Comparison of ENCODE assay signal across 11 cellular contexts in the genomic region with DNA sequence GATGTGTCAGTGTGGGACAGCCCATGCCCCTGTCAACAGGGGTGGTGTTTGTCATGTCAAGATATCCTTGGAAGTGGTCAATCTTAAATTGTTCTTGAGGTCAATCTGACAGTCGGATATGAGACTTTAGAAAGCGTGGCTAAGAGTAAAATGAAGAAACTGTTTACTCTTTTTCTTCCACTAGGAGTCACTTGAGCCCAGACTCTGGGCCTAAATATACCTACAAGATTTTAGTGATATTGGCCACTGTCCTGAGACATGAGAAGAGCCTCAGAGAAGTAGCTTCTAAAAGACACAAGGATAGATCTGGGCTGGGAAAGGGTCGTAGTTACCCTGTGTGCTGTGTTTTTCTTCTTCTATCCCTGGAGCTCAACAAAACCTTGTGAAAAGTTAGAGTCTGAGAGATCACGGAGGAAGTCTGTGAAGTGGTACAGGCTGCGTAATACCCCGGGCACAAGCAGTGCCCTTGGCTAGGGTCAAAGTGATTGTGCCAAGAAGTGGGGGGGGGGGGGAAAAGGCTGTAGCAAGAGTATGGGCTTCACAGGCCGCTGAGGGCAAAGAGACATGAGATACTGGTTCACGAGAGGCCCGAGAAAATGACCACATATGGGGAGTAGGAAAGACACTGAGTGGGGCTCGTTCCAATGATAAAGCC.
DNase-seq lines count a peak whose midpoint lies in the region; ATAC-seq, FAIRE-seq and TF ChIP-seq lines count a peak whose summit lies in the region.
"Had no signal": no experiment of that assay in that cellular context is flagged by ENCODE, and none has a peak within 500 bp of the region (broad histone marks: within the 10 kb centered on the region; RNA-seq: fewer than 3 reads in every experiment).

No MANE protein-coding gene starts in this region.

- ATAC-seq in HG02798 (IDR thresholded peaks at IDR 0.05; ENCODE audit: poor library complexity, unreplicated experiment) (peak; percentile 36), HepG2 (peak; percentile 56), HG02973 (IDR thresholded peaks at IDR 0.05; ENCODE audit: unreplicated experiment) (no peak)
- no peak for ATAC-seq in activated T-cell treated with anti-CD3 and anti-CD28 coated beads, Interleukin-2, amount 50 U/mL, for 4 hours
- ATAC-seq: activated CD4-positive, alpha-beta T cell treated with anti-CD3 and anti-CD28 coated beads for 36 hours had no signal

- no peaks in the 10 kb centered on the region for H3K36me3 Mint-ChIP-seq in activated T-cell treated with anti-CD3 and anti-CD28 coated beads, Interleukin-2, amount 50 U/mL, for 4 hours (ENCODE audit: insufficient read depth)

- TF ChIP-seq POLR2A in HepG2 (IDR thresholded peaks at IDR 0.05; ENCODE audit: insufficient read depth in 1 of 2, low read depth in 2 of 2, low read length in 2 of 2), result no peak

- H3K9ac ChIP-seq in adipocyte (ENCODE audit: low read length) (no peak overlapping the region), HepG2 (ENCODE audit: insufficient read depth, low read depth, low read length) (no peak overlapping the region)

- no peaks in the 10 kb centered on the region for H4K20me1 ChIP-seq in HepG2 (ENCODE audit: insufficient read depth, low read length)

- DNase-seq in BJ (ENCODE audit: low read depth) (no peak), adipocyte (ENCODE audit: low read depth) (peak; percentile 51), HepG2 (ENCODE audit: low spot score) (peak; percentile 3), T-helper 2 cell (no peak)
- no peak for DNase-seq in activated T-cell treated with anti-CD3 and anti-CD28 coated beads, Interleukin-2, amount 50 U/mL, for 4 hours
- DNase-seq in activated CD4-positive, alpha-beta T cell treated with anti-CD3 and anti-CD28 coated beads for 1 hour, result no peak
- DNase-seq: activated CD4-positive, alpha-beta T cell treated with anti-CD3 and anti-CD28 coated beads for 36 hours; NCI-H446 had no signal

- POLR2A ChIA-PET in BJ (lab: Charles Lee), result no interaction called here
- POLR2A ChIA-PET in HepG2 (lab: Yijun Ruan, JAX), result no interaction called here

- no peaks in the 10 kb centered on the region for H3K79me2 ChIP-seq in HepG2 (ENCODE audit: insufficient read depth, low read length)

- TF ChIP-seq EP300 in HepG2 (IDR thresholded peaks at IDR 0.05; ENCODE audit: low read depth in 2 of 2, low read length in 2 of 2), result no peak
- TF ChIP-seq EP300 in HepG2 (CRISPR knock-in tag; IDR thresholded peaks at IDR 0.05; ENCODE audit: borderline replicate concordance), result no peak

- CTCF ChIA-PET in BJ (lab: Yijun Ruan, JAX) (interaction anchor here (0.7 to 1.4 kb wide), 6 partner anchors 20 to 535 kb away, joined by 3 to 4 read pairs (median 3); no protein-coding TSS in a partner anchor), HepG2 (lab: Yijun Ruan, JAX; ENCODE audit: low intra/inter-chr PET ratio, low total read pairs) (no interaction called here)

- no peaks in the 10 kb centered on the region for H3K36me3 ChIP-seq in BJ (ENCODE audit: control insufficient read depth, insufficient read depth, low read length)
- H3K36me3 ChIP-seq in adipocyte (ENCODE audit: control insufficient read depth, insufficient read depth, low read length, severe bottlenecking), result no peaks in the 10 kb centered on the region
- no peaks in the 10 kb centered on the region for H3K36me3 ChIP-seq in HepG2 (replicated peaks in 1 of 2; ENCODE audit: control insufficient read depth in 1 of 2, insufficient read depth in 2 of 2, low read length in 2 of 2)
- H3K36me3 ChIP-seq: prostate gland had no signal

- intact Hi-C loops in HepG2 (cut with micrococcal nuclease; ENCODE audit: unreplicated experiment), result no loop called here

- H3K9me3 ChIP-seq in adipocyte (ENCODE audit: control insufficient read depth, low read length) (no peaks in the 10 kb centered on the region), HepG2 (ENCODE audit: low read length) (no peaks in the 10 kb centered on the region)
- H3K9me3 ChIP-seq: prostate gland had no signal

- FAIRE-seq in HepG2 (lab: Jason Lieb, UNC), result no peak

- no peaks in the 10 kb centered on the region for H3K4me1 Mint-ChIP-seq in activated T-cell treated with anti-CD3 and anti-CD28 coated beads, Interleukin-2, amount 50 U/mL, for 4 hours (ENCODE audit: low read depth)
- H3K4me1 Mint-ChIP-seq: activated CD4-positive, alpha-beta T cell treated with anti-CD3 and anti-CD28 coated beads for 36 hours had no signal

- in situ Hi-C loops in HepG2 (cut with HindIII; ENCODE audit: extremely low pct_ligation_motif_present, low pct_unique_long_range_greater_than_20kb), result no loop called here

- TF ChIP-seq CTCF in BJ (IDR thresholded peaks at IDR 0.05; ENCODE audit: insufficient read depth, low read depth, low read length) (peak; percentile 36), HepG2 (CRISPR knock-in tag; IDR thresholded peaks at IDR 0.05) (peak; percentile 17; the same call in 1 of the 2 replicates)

- H3K4me3 ChIP-seq in BJ (ENCODE audit: low read depth, low read length) (no peak overlapping the region), adipocyte (ENCODE audit: low read length) (no peak overlapping the region), HepG2 (replicated peaks in 1 of 3; ENCODE audit: insufficient read depth in 1 of 3, low read depth in 2 of 3, low read length in 3 of 3) (no peak overlapping the region)
- H3K4me3 ChIP-seq: prostate gland had no signal

- no peak for TF ChIP-seq RAD21 in HepG2 (CRISPR knock-in tag; IDR thresholded peaks at IDR 0.05)

- 28% methylated on average over 10 of the region's 10 CpGs for WGBS in HepG2 (ENCODE audit: low lambda C conversion rate)

- no peak overlapping the region for H3K4me2 ChIP-seq in HepG2 (ENCODE audit: low read depth, low read length)

- no peaks in the 10 kb centered on the region for H3K27me3 Mint-ChIP-seq in activated T-cell treated with anti-CD3 and anti-CD28 coated beads, Interleukin-2, amount 50 U/mL, for 4 hours (ENCODE audit: low read depth)
- H3K27me3 Mint-ChIP-seq: activated CD4-positive, alpha-beta T cell treated with anti-CD3 and anti-CD28 coated beads for 36 hours had no signal

- H3K27me3 ChIP-seq in BJ (ENCODE audit: control insufficient read depth, insufficient read depth, low read length) (0 out of 2 replicates have a peak, but pooled peaks cover 2% of the 10 kb centered on the region), adipocyte (replicated peaks; ENCODE audit: control insufficient read depth, insufficient read depth, low read length) (peaks cover 17% of the 10 kb centered on the region), HepG2 (ENCODE audit: control insufficient read depth in 1 of 2, insufficient read depth in 2 of 2, low read length in 2 of 2) (no peaks in the 10 kb centered on the region)

- H3K9me3 Mint-ChIP-seq in activated T-cell treated with anti-CD3 and anti-CD28 coated beads, Interleukin-2, amount 50 U/mL, for 4 hours, result no peaks in the 10 kb centered on the region

- no peak overlapping the region for H3K4me3 Mint-ChIP-seq in activated T-cell treated with anti-CD3 and anti-CD28 coated beads, Interleukin-2, amount 50 U/mL, for 4 hours
- H3K4me3 Mint-ChIP-seq: activated CD4-positive, alpha-beta T cell treated with anti-CD3 and anti-CD28 coated beads for 36 hours had no signal

- no peak overlapping the region for H3K27ac ChIP-seq in HepG2 (ENCODE audit: extremely low read length, insufficient read depth, low read length)
- H3K27ac ChIP-seq: prostate gland had no signal

- peaks cover 3% of the 10 kb centered on the region for H3K4me1 ChIP-seq in adipocyte (ENCODE audit: control insufficient read depth, insufficient read depth, low read length)
- no peaks in the 10 kb centered on the region for H3K4me1 ChIP-seq in HepG2 (ENCODE audit: insufficient read depth, low read length)
- H3K4me1 ChIP-seq: prostate gland had no signal

- no peak overlapping the region for H2AFZ ChIP-seq in HepG2 (ENCODE audit: low read length)

- no TSS peak for BruUV-seq in HepG2 (replicated peaks; lab: Mats Ljungman, UMichigan)

TF ChIP-seq in HepG2, 621 proteins besides CTCF, POLR2A, EP300 and RAD21:
- peak; percentile 54 for TF ChIP-seq STAG1 (CRISPR knock-in tag; IDR thresholded peaks at IDR 0.05)
- TF ChIP-seq NR2C2 (CRISPR knock-in tag; IDR thresholded peaks at IDR 0.05; ENCODE audit: borderline replicate concordance), result no peak
- TF ChIP-seq HOMEZ (CRISPR knock-in tag; IDR thresholded peaks at IDR 0.05; ENCODE audit: low read depth), result no peak
- TF ChIP-seq GATAD1 (CRISPR knock-in tag; IDR thresholded peaks at IDR 0.05), result no peak
- TF ChIP-seq ZBTB1 (CRISPR knock-in tag; IDR thresholded peaks at IDR 0.05; ENCODE audit: borderline replicate concordance), result no peak
- no peak for TF ChIP-seq FLYWCH1 (CRISPR knock-in tag; IDR thresholded peaks at IDR 0.05)
- TF ChIP-seq NFYC (CRISPR knock-in tag; IDR thresholded peaks at IDR 0.05), result no peak

Comparison
In these comparisons a context has a peak if more than half of its experiments do, and no peak if none do; other contexts are left out.
1. DNase-seq: peak in adipocyte (single experiment) and HepG2 (single experiment); none in BJ (single experiment), activated T-cell treated with anti-CD3 and anti-CD28 coated beads, Interleukin-2, amount 50 U/mL, for 4 hours (single experiment), activated CD4-positive, alpha-beta T cell treated with anti-CD3 and anti-CD28 coated beads for 1 hour (single experiment) and T-helper 2 cell (0 of 5).
2. ATAC-seq: peak in HG02798 (single experiment) and HepG2 (single experiment); none in activated T-cell treated with anti-CD3 and anti-CD28 coated beads, Interleukin-2, amount 50 U/mL, for 4 hours (0 of 2) and HG02973 (single experiment).